In the genomic region with DNA sequence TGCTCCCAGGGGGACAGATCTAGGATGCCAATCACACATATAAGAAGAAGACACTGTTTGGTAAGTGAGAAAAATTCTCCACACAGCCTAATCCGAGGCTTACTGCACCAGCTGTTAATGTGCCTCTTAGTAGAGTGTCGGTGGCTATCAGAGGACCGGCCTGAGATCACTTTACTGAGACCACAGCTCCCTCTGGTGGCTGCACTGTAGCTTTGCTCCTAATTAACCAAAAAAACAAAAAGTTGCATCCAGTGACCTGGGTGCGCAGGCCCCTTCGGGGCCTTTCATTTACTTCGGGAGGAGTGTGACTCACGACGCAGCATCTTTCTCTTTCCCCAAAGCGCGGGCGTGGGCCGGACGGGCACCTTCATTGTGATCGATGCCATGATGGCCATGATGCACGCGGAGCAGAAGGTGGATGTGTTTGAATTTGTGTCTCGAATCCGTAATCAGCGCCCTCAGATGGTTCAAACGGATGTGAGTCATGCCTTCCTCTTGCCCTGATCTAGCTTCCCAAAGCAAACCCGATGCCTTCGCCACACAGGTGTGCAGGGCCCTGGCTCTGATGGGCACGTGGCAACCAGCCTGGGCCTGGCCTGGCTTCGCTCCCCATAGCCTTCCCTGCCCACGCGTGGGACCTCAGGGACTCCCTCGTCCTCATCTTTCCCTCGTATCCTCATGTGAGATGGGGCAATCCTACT, we compare ENCODE assay signal across 8 cellular contexts. TPM values are rescaled to one million over a fixed set of nuclear protein-coding genes. Genes with fewer than 3 reads are reported as not detected.
A peak's percentile ranks its signal among the peaks of the same experiment; 100 is the strongest.
DNase-seq lines count a peak whose midpoint lies in the region; ATAC-seq and TF ChIP-seq lines count a peak whose summit lies in the region.

No MANE protein-coding gene starts in this region.

- H3K36me3 ChIP-seq in H7 (replicated peaks; ENCODE audit: control insufficient read depth, insufficient read depth, low read length): no peaks in the 10 kb centered on the region
- no peaks in the 10 kb centered on the region for H3K36me3 ChIP-seq in SU-DHL-6 (ENCODE audit: low read length)
- H3K36me3 ChIP-seq in adipocyte (ENCODE audit: control insufficient read depth, insufficient read depth, low read length, severe bottlenecking): no peaks in the 10 kb centered on the region
- H3K36me3 ChIP-seq in left ventricle myocardium inferior: peaks cover 79% of the 10 kb centered on the region

- no peak overlapping the region for H2AFZ ChIP-seq in SU-DHL-6 (ENCODE audit: low read depth, low read length, severe bottlenecking)

- H3K4me1 ChIP-seq in adipocyte (ENCODE audit: control insufficient read depth, insufficient read depth, low read length) (peaks cover 7% of the 10 kb centered on the region), left ventricle myocardium inferior (peaks cover 18% of the 10 kb centered on the region)

- H3K27ac ChIP-seq in SU-DHL-6 (ENCODE audit: low read depth, low read length): no peak overlapping the region
- H3K27ac ChIP-seq in left ventricle myocardium inferior (replicated peaks): no peak overlapping the region

- no peaks in the 10 kb centered on the region for H3K79me2 ChIP-seq in SU-DHL-6 (ENCODE audit: insufficient read depth, low read length)

- ATAC-seq in HG02840 (IDR thresholded peaks at IDR 0.05; ENCODE audit: low FRiP score, unreplicated experiment): no peak

- no peaks in the 10 kb centered on the region for H4K20me1 ChIP-seq in SU-DHL-6 (ENCODE audit: low read depth, low read length)

- H3K4me3 ChIP-seq in H7 (ENCODE audit: insufficient read depth, low read depth, low read length): no peak overlapping the region
- no peak overlapping the region for H3K4me3 ChIP-seq in SU-DHL-6 (ENCODE audit: insufficient read depth, low read length, poor library complexity, severe bottlenecking)
- H3K4me3 ChIP-seq in adipocyte (ENCODE audit: low read length): no peak overlapping the region
- H3K4me3 ChIP-seq in left ventricle myocardium inferior: no peak overlapping the region
- H3K4me3 ChIP-seq in retinal pigment epithelial cell (ENCODE audit: low read length): no peak overlapping the region

- H3K27me3 ChIP-seq in H7 (ENCODE audit: control insufficient read depth, insufficient read depth, low read length) (no peaks in the 10 kb centered on the region), SU-DHL-6 (ENCODE audit: low read length) (no peaks in the 10 kb centered on the region), adipocyte (replicated peaks; ENCODE audit: control insufficient read depth, insufficient read depth, low read length) (no peaks in the 10 kb centered on the region), left ventricle myocardium inferior (ENCODE audit: low read depth) (no peaks in the 10 kb centered on the region)

- H3K9ac ChIP-seq in SU-DHL-6 (ENCODE audit: low read length) (no peak overlapping the region), adipocyte (ENCODE audit: low read length) (no peak overlapping the region)

- intact Hi-C loops in left ventricle myocardium inferior (cut with micrococcal nuclease): loop anchor here (10.0 kb wide), 2 partner anchors 55 to 165 kb away; a partner anchor contains a TSS

- no peak overlapping the region for H3K4me2 ChIP-seq in SU-DHL-6 (ENCODE audit: low read depth, low read length, poor library complexity, severe bottlenecking)

- H3F3A ChIP-seq in SU-DHL-6 (ENCODE audit: insufficient read depth): no peaks in the 10 kb centered on the region

- DNase-seq in EH (ENCODE audit: low read depth): peak; percentile 74
- peak; percentile 90 for DNase-seq in H7
- DNase-seq in MV-4-11 (lab: John Stamatoyannopoulos, UW): peak; percentile 78
- DNase-seq in adipocyte (ENCODE audit: low read depth): peak; percentile 86
- peak; percentile 67 for DNase-seq in left ventricle myocardium inferior
- DNase-seq in retinal pigment epithelial cell (ENCODE audit: low read depth): peak; percentile 32

- peak; percentile 66 for TF ChIP-seq CTCF in SU-DHL-6 (IDR thresholded peaks at IDR 0.05; ENCODE audit: insufficient read depth, low read length, poor library complexity, severe bottlenecking)
- peak; percentile 86 for TF ChIP-seq CTCF in left ventricle myocardium inferior (IDR thresholded peaks at IDR 0.05; ENCODE audit: borderline replicate concordance)
- peak; percentile 74 for TF ChIP-seq CTCF in retinal pigment epithelial cell (conservative IDR thresholded peaks at IDR 0.05; ENCODE audit: low read depth, low read length)

- H3K9me3 ChIP-seq in SU-DHL-6 (ENCODE audit: insufficient read depth, low read length) (no peaks in the 10 kb centered on the region), adipocyte (ENCODE audit: control insufficient read depth, low read length) (no peaks in the 10 kb centered on the region), left ventricle myocardium inferior (replicated peaks) (no peaks in the 10 kb centered on the region)

- H3K9me2 ChIP-seq in SU-DHL-6 (replicated peaks; ENCODE audit: insufficient read depth, low read length): no peaks in the 10 kb centered on the region

RNA-seq across cellular contexts. Expression of a gene that starts 56.7 kb away (rescaled TPM):
- total RNA-seq in H7 (2014; rRNA removed; shearing (Covaris generic)): 17.1 and 34.4 TPM in 2 replicates
- total RNA-seq in left ventricle myocardium inferior: 1.2 TPM

Comparison
In these comparisons a context has a peak if more than half of its experiments do, and no peak if none do; other contexts are left out.
1. DNase-seq: peak in every context shown above with its lines; median percentile 90 in H7; 86 in adipocyte; 78 in MV-4-11; 74 in EH; 67 in left ventricle myocardium inferior; 32 in retinal pigment epithelial cell.